18 cellular contexts compared by ENCODE assay signal in genomic region chr6:30418448-30418847, GRCh38.
"Had no signal": no experiment of that assay in that cellular context is flagged by ENCODE, and none has a peak within 500 bp of the region (broad histone marks: within the 10 kb centered on the region; RNA-seq: fewer than 3 reads in every experiment).

No MANE protein-coding gene starts in this region.

- H3K36me3 ChIP-seq: esophagus muscularis mucosa, gastroesophageal sphincter, heart left ventricle, left lung, lower lobe of right lung had no signal

- ATAC-seq: foreskin keratinocyte, gastroesophageal sphincter, heart left ventricle, left cardiac atrium, left lung, left ventricle myocardium superior, mucosa of descending colon had no signal

- H3K4me1 Mint-ChIP-seq: mesothelial cell of epicardium had no signal

- H3K4me3 Mint-ChIP-seq: mesothelial cell of epicardium had no signal

- H3K4me3 ChIP-seq: coronary artery, dorsolateral prefrontal cortex, esophagus muscularis mucosa, gastroesophageal sphincter, heart left ventricle, hepatocyte, left lung, lower lobe of right lung, mucosa of descending colon had no signal

- H3K9me3 ChIP-seq: esophagus muscularis mucosa, gastroesophageal sphincter, heart left ventricle, left lung, lower lobe of right lung, mucosa of descending colon had no signal

- H3K4me1 ChIP-seq: esophagus muscularis mucosa, foreskin keratinocyte, gastroesophageal sphincter, heart left ventricle, left lung, lower lobe of right lung had no signal

- H3K36me3 Mint-ChIP-seq: mesothelial cell of epicardium had no signal

- H3K27ac Mint-ChIP-seq: mesothelial cell of epicardium had no signal

- H3K9me3 Mint-ChIP-seq: mesothelial cell of epicardium had no signal

- H2AFZ ChIP-seq: hepatocyte had no signal

- H3K4me2 ChIP-seq: hepatocyte had no signal

- DNase-seq: dermis blood vessel endothelial cell; dorsolateral prefrontal cortex; effector CD4-positive, alpha-beta T cell; effector memory CD4-positive, alpha-beta T cell; foreskin keratinocyte; heart left ventricle; hypothalamus; left cardiac atrium; left lung; left ventricle myocardium superior; lower lobe of right lung; mesenchymal stem cell; mucosa of descending colon had no signal

- H3K27ac ChIP-seq: coronary artery, dorsolateral prefrontal cortex, esophagus muscularis mucosa, foreskin keratinocyte, gastroesophageal sphincter, heart left ventricle, hepatocyte, left lung, lower lobe of right lung had no signal
